12 cellular contexts compared by ENCODE assay signal in the genomic region with DNA sequence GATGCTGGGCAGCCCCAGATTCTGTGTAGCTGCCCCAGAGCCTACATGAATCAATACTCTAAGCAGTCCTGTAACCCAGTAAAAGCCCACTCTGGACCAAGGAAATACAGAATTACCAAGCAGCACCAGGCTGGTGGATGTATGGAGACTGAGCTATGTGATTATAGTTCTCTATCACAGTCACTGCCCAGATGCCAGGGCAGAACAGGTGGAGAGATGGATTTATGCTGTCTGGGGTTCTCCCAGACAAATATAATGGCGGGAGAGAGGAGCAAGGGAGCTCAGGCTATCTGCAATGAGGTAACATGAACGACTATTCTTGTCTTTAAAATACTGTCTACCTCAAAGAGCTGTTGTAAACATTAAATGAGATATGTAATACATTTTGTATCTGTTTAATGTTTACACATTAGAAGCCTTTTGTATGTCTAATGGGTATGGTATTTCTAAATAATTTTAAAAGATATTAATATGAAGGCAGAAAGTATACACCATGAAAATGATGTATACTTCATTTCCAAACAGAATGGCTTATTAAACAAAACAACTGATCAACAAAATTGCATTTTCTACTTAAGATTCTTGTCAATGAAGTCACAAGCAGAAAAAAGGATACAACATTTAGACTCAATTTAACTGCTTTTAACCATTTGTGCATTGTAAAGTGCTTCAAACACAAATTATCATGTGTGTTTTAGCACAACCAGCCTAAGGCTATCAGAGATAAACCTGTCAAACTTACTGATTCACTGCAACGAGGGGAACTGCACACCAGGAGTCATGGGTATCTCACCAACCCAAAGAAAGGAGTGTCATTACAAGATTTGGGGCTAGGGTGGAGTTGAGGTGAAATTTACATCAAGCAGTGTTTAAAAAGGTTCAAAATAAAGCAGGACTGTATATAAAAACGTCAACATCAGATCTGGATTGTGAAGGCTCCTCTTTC. TPM values are rescaled to one million over a fixed set of nuclear protein-coding genes. Genes with fewer than 3 reads are reported as not detected.
A peak's percentile ranks its signal among the peaks of the same experiment; 100 is the strongest.
DNase-seq lines count a peak whose midpoint lies in the region; ATAC-seq and TF ChIP-seq lines count a peak whose summit lies in the region.
"Had no signal": no experiment of that assay in that cellular context is flagged by ENCODE, and none has a peak within 500 bp of the region (broad histone marks: within the 10 kb centered on the region; RNA-seq: fewer than 3 reads in every experiment).

No MANE protein-coding gene starts in this region.

- no peaks in the 10 kb centered on the region for H3K9me3 Mint-ChIP-seq in MCF 10A (ENCODE audit: unreplicated experiment)
- no peaks in the 10 kb centered on the region for H3K9me3 Mint-ChIP-seq in T-cell
- H3K9me3 Mint-ChIP-seq: mesothelial cell of epicardium had no signal

- no peaks in the 10 kb centered on the region for H3K27me3 ChIP-seq in mammary epithelial cell (ENCODE audit: insufficient read depth, low read length)
- no peaks in the 10 kb centered on the region for H3K27me3 ChIP-seq in thymus (ENCODE audit: control insufficient read depth, insufficient read depth)
- H3K27me3 ChIP-seq in ovary, result no peaks in the 10 kb centered on the region

- TF ChIP-seq EP300 in ovary (IDR thresholded peaks at IDR 0.05), result no peak

- H3K4me2 ChIP-seq in mammary epithelial cell (ENCODE audit: insufficient read depth, low read depth, low read length), result no peak overlapping the region

- no peak for ATAC-seq in T-cell (replicated peaks in 1 of 4)

- H3K4me1 ChIP-seq in mammary epithelial cell (ENCODE audit: insufficient read depth, low read length), result peaks cover 22% of the 10 kb centered on the region
- H3K4me1 ChIP-seq in thymus (ENCODE audit: control insufficient read depth, insufficient read depth, low read length), result peaks cover 18% of the 10 kb centered on the region
- peaks cover 2% of the 10 kb centered on the region for H3K4me1 ChIP-seq in ovary (ENCODE audit: insufficient read depth)

- TF ChIP-seq CTCF in MCF 10A (IDR thresholded peaks at IDR 0.05; ENCODE audit: unreplicated experiment) (no peak), mammary epithelial cell (conservative IDR thresholded peaks at IDR 0.05 in 1 of 2, IDR thresholded peaks at IDR 0.05 in 1 of 2; ENCODE audit: extremely low read depth in 1 of 2, insufficient read depth in 1 of 2, low read depth in 1 of 2, low read length in 2 of 2) (no peak), fibroblast of pulmonary artery (IDR thresholded peaks at IDR 0.05; ENCODE audit: low read length, missing control alignments) (no peak), ovary (IDR thresholded peaks at IDR 0.05) (no peak)

- dilution Hi-C loops in mammary epithelial cell (cut with HindIII; ENCODE audit: low sequenced_read_pairs), result loop anchor here (5.0 to 25.0 kb wide), 2 partner anchors 74 to 509 kb away; a partner anchor contains a TSS

- H3K36me3 ChIP-seq in mammary epithelial cell (ENCODE audit: insufficient read depth, low read length), result peaks cover 18% of the 10 kb centered on the region
- peaks cover 25% of the 10 kb centered on the region for H3K36me3 ChIP-seq in thymus (ENCODE audit: control insufficient read depth, insufficient read depth)
- no peaks in the 10 kb centered on the region for H3K36me3 ChIP-seq in ovary

- peaks cover 67% of the 10 kb centered on the region for H3K36me3 Mint-ChIP-seq in MCF 10A (ENCODE audit: insufficient read depth, unreplicated experiment)
- H3K36me3 Mint-ChIP-seq in T-cell, result peaks cover 38% of the 10 kb centered on the region

- intact Hi-C loops in MCF 10A (cut with micrococcal nuclease) (loop anchor here (5.0 kb wide), 1 partner anchor 126 kb away; no protein-coding TSS in a partner anchor), mammary epithelial cell (cut with micrococcal nuclease) (loop anchor here (5.0 kb wide), 1 partner anchor 126 kb away; no protein-coding TSS in a partner anchor), ovary (cut with DNase I) (loop anchor here in 1 of 4 donors (5.0 kb wide), 1 partner anchor 66 kb away; a partner anchor contains a TSS)

- no TSS peak for BruUV-seq in MCF 10A (replicated peaks; lab: Mats Ljungman, UMichigan)
- no TSS peak for BruUV-seq in mammary epithelial cell (replicated peaks; lab: Mats Ljungman, UMichigan)

- H3K27me3 Mint-ChIP-seq in MCF 10A (ENCODE audit: insufficient read depth, unreplicated experiment) (no peaks in the 10 kb centered on the region), T-cell (no peaks in the 10 kb centered on the region)

- no peak overlapping the region for H3K27ac ChIP-seq in mammary epithelial cell (ENCODE audit: insufficient read depth, low read depth, low read length)
- H3K27ac ChIP-seq in thymus (ENCODE audit: low read depth), result peak overlapping the region; percentile 69
- H3K27ac ChIP-seq in ovary, result no peak overlapping the region

- H3K4me3 Mint-ChIP-seq in MCF 10A (ENCODE audit: unreplicated experiment) (peak overlapping the region; percentile 61), T-cell (peak overlapping the region; percentile 69 to 100 (median 92))

- peaks cover 19% of the 10 kb centered on the region for H3K4me1 Mint-ChIP-seq in MCF 10A (ENCODE audit: insufficient read depth, unreplicated experiment)
- H3K4me1 Mint-ChIP-seq in T-cell, result peaks cover 56 to 66% (median 63%) of the 10 kb centered on the region in 3 donors

- H3K27ac Mint-ChIP-seq in MCF 10A (ENCODE audit: low read depth, unreplicated experiment), result peak overlapping the region; percentile 1
- H3K27ac Mint-ChIP-seq in T-cell, result peak overlapping the region; percentile 69 to 80
- H3K27ac Mint-ChIP-seq: mesothelial cell of epicardium had no signal

- POLR2A ChIA-PET in MCF 10A (lab: Yijun Ruan, JAX) (interaction anchor here (0.6 to 9.6 kb wide), 14 partner anchors 9 to 532 kb away, joined by 3 to 153 read pairs (median 3); a partner anchor contains a TSS), T-cell (lab: Charles Lee) (interaction anchor here (0.5 to 0.9 kb wide), 4 partner anchors 9 to 533 kb away, joined by 3 read pairs; no protein-coding TSS in a partner anchor)

- H3K9ac ChIP-seq in mammary epithelial cell (ENCODE audit: insufficient read depth, low read length), result no peak overlapping the region

- in situ Hi-C loops in mammary epithelial cell (cut with MboI; ENCODE audit: low sequenced_read_pairs in 2 of 2), result no loop called here

- no peak for TF ChIP-seq POLR2A in ovary (IDR thresholded peaks at IDR 0.05)

- H3K79me2 ChIP-seq in mammary epithelial cell (ENCODE audit: insufficient read depth, low read length), result peaks cover 57% of the 10 kb centered on the region

- H2AFZ ChIP-seq in mammary epithelial cell (ENCODE audit: low read depth, low read length), result no peak overlapping the region

- no peaks in the 10 kb centered on the region for H4K20me1 ChIP-seq in mammary epithelial cell (ENCODE audit: insufficient read depth, low read length)

- DNase-seq in MCF 10A (ENCODE audit: unreplicated experiment), result no peak
- DNase-seq in mammary epithelial cell, result no peak
- DNase-seq in T-cell, result no peak
- DNase-seq in fibroblast of pulmonary artery (ENCODE audit: low read depth), result no peak
- DNase-seq in cerebellum (ENCODE audit: low spot score), result no peak
- no peak for DNase-seq in CD1c-positive myeloid dendritic cell (ENCODE audit: extremely low spot score)
- no peak for DNase-seq in ovary
- DNase-seq: activated effector memory CD4-positive, alpha-beta T cell treated with anti-CD3 and anti-CD28 coated beads, Interleukin-2, amount 50 U/mL, for 16 hours; NCI-H1092 treated with DMSO at 0.1 percent for 48 hours; stimulated activated CD8-positive, alpha-beta memory T cell treated with anti-CD3 and anti-CD28 coated beads, Interleukin-4, amount 100 ng/mL, for 48 hours had no signal

- WGBS in mammary epithelial cell (ENCODE audit: low coverage, missing lambda C conversion rate), result 35% methylated on average over 4 of the region's 4 CpGs
- 62% methylated on average over 4 of the region's 4 CpGs for WGBS in thymus
- 36 to 42% (median 42%) methylated on average over 4 of the region's 4 CpGs for WGBS in ovary, 3 donors

- CTCF ChIA-PET in MCF 10A (lab: Yijun Ruan, JAX) (interaction anchor here (0.6 to 6.9 kb wide), 14 partner anchors 9 to 521 kb away, joined by 3 to 67 read pairs (median 4); no protein-coding TSS in a partner anchor), mammary epithelial cell (lab: Charles Lee; ENCODE audit: low non-redundant PET) (no interaction called here), T-cell (lab: Charles Lee) (interaction anchor here (0.6 to 4.1 kb wide), 3 partner anchors 9 to 69 kb away, joined by 3 to 19 read pairs (median 5); no protein-coding TSS in a partner anchor)

- H3K9me3 ChIP-seq in mammary epithelial cell (replicated peaks; ENCODE audit: insufficient read depth, low read length) (no peaks in the 10 kb centered on the region), thymus (ENCODE audit: control insufficient read depth) (no peaks in the 10 kb centered on the region), ovary (no peaks in the 10 kb centered on the region)

- H3K4me3 ChIP-seq in mammary epithelial cell (replicated peaks in 1 of 3; ENCODE audit: insufficient read depth in 1 of 3, low read depth in 2 of 3, low read length in 3 of 3), result no peak overlapping the region
- peak overlapping the region; percentile 0 for H3K4me3 ChIP-seq in fibroblast of pulmonary artery (replicated peaks; ENCODE audit: low read depth, low read length)
- peak overlapping the region; percentile 94 for H3K4me3 ChIP-seq in thymus (ENCODE audit: low read length)
- no peak overlapping the region for H3K4me3 ChIP-seq in ovary

RNA-seq across cellular contexts. Expression of a gene that starts 3.0 kb away (rescaled TPM):
- total RNA-seq in MCF 10A (2022), result 59.3 and 61.8 TPM in 2 replicates
- total RNA-seq in mammary epithelial cell, result 10 to 100 TPM; 22.0 to 23.5 TPM
- polyA plus RNA-seq in mammary epithelial cell, result 7.8 TPM
- polyA minus RNA-seq in mammary epithelial cell, result 12.1 TPM
- 10 to 100 TPM; 19.6 to 36.1 (median 21.8) TPM for total RNA-seq in T-cell
- 13.8 TPM for polyA plus RNA-seq in thymus
- total RNA-seq in cerebellum, result 21.3 TPM
- total RNA-seq in ovary, result 10 to 100 TPM; 16.0 to 24.4 (median 18.3) TPM
- 10 to 100 TPM; 13.1 to 13.2 TPM for polyA plus RNA-seq in ovary

RNA-seq across cellular contexts. Expression of a gene that starts 55.2 kb away (rescaled TPM):
- total RNA-seq in MCF 10A (2022) (not detected in 2 replicates), mammary epithelial cell (not detected), T-cell (under 1 TPM in 1 of 5 donors, not detected in 4; 0.16 TPM), cerebellum (0.09 TPM), ovary (100 to 1,000 TPM in 1 of 7 donors, 10 to 100 TPM in 5, 1 to 10 TPM in 1; 9.7 to 196 (median 21.4) TPM)
- polyA plus RNA-seq in mammary epithelial cell (not detected), thymus (1.5 TPM), ovary (10 to 100 TPM; 20.3 to 37.2 TPM)
- polyA minus RNA-seq in mammary epithelial cell, result not detected

Comparison
In these comparisons a context has a peak if more than half of its experiments do, and no peak if none do; other contexts are left out.
1. H3K4me3 ChIP-seq: peak in fibroblast of pulmonary artery (single experiment) and thymus (single experiment); none in mammary epithelial cell (0 of 3) and ovary (single experiment).